ENCODE assay signal across 10 cellular contexts in the genomic region with DNA sequence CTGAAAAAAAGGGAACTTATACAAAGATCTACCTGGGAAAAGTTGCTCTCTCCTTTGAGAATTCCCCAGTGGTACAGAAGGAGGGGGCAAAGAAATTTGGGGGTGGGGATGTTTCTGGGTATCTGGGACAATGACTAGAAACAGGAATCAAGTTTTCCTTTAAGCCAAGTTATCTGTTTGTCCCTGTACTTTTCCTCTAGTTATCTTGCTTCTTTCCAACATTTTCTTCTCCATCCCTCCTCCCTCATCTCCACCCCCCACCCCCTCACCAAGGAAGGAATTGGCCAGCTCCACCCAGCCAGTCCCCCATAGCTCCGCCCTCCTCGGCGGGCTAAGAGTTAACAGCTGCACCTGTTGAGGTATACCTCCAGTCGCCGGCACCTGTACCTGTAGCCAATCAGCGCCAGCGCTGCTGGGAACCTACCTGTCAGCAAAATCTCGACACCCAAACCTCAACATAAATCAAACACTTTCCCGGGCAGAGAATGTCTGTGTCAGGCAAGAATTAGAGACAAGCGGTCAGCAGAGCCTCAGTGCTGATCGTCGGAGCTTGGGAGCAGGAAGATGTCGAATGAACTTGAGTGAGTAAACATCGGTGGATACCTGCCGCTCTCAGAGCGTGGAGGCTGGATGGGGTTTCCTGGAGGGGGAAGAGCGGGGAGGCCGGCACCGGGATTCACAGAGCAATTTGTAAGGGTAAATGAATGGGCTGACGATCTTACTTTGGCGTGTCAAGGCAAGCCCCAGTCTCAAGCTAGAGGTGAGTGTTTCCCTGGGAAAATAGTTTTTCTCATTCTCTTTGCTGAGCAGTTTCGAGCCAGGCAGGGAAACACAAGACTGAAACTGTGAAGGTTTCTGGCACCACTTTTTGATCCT. TPM values are rescaled to one million over a fixed set of nuclear protein-coding genes. Genes with fewer than 3 reads are reported as not detected.
DNase-seq lines count a peak whose midpoint lies in the region; ATAC-seq and FAIRE-seq lines count a peak whose summit lies in the region.
"Had no signal": no experiment of that assay in that cellular context is flagged by ENCODE, and none has a peak within 500 bp of the region (broad histone marks: within the 10 kb centered on the region; RNA-seq: fewer than 3 reads in every experiment).

A gene (plus strand): TSS at position 370 of the 876 bp plus-strand sequence. CDS start 195 bp downstream, at position 565.

- H3K27ac Mint-ChIP-seq in activated CD4-positive, alpha-beta memory T cell treated with anti-CD3 and anti-CD28 coated beads for 36 hours: no peak within 1 kb of the TSS
- H3K27ac Mint-ChIP-seq in activated CD4-positive, alpha-beta memory T cell treated with anti-CD3 and anti-CD28 coated beads, Interleukin-2, amount 10 ng/mL, durations not matched to agents 7 days and 5 days: no peak within 1 kb of the TSS
- peak within 1 kb of the TSS in 1 of 2 donors; percentile 32 for H3K27ac Mint-ChIP-seq in T-cell

- H3K27me3 ChIP-seq in thymus (ENCODE audit: control insufficient read depth, insufficient read depth): peaks cover 48% of the 10 kb centered on the region

- H3K9me3 ChIP-seq in thymus (ENCODE audit: control insufficient read depth): no peaks in the 10 kb centered on the region
- H3K9me3 ChIP-seq: BLaER1 had no signal

- H3K4me3 Mint-ChIP-seq in activated CD4-positive, alpha-beta memory T cell treated with anti-CD3 and anti-CD28 coated beads for 36 hours: no peak within 1 kb of the TSS
- no peak within 1 kb of the TSS for H3K4me3 Mint-ChIP-seq in activated CD4-positive, alpha-beta memory T cell treated with anti-CD3 and anti-CD28 coated beads, Interleukin-2, amount 10 ng/mL, durations not matched to agents 7 days and 5 days
- H3K4me3 Mint-ChIP-seq in T-cell: peak within 1 kb of the TSS; percentile 32 to 87 (median 59)

- peak; percentile 28 for DNase-seq in activated CD4-positive, alpha-beta memory T cell treated with anti-CD3 and anti-CD28 coated beads for 36 hours
- DNase-seq in activated CD4-positive, alpha-beta memory T cell treated with anti-CD3 and anti-CD28 coated beads, Interleukin-2, amount 10 ng/mL, durations not matched to agents 7 days and 5 days: no peak
- peak in 20 of 34 experiments; percentile 4 to 39 (median 17) for DNase-seq in T-cell
- DNase-seq in retina: no peak
- DNase-seq in frontal cortex (ENCODE audit: low spot score in 2 of 2): no peak

- H3K4me3 ChIP-seq in iPS-11a (ENCODE audit: low read depth, low read length) (peak within 1 kb of the TSS; percentile 46), thymus (ENCODE audit: low read length) (no peak within 1 kb of the TSS)
- H3K4me3 ChIP-seq: BLaER1 had no signal

- POLR2A ChIA-PET in activated CD4-positive, alpha-beta memory T cell treated with anti-CD3 and anti-CD28 coated beads for 36 hours (lab: Charles Lee): no interaction called here
- POLR2A ChIA-PET in activated CD4-positive, alpha-beta memory T cell treated with anti-CD3 and anti-CD28 coated beads, Interleukin-2, amount 10 ng/mL, durations not matched to agents 7 days and 5 days (lab: Charles Lee): no interaction called here
- POLR2A ChIA-PET in T-cell (lab: Charles Lee): interaction anchor here in 1 of 2 donors (0.5 to 0.6 kb wide), 2 partner anchors 54 to 324 kb away, joined by 3 to 9 read pairs; no protein-coding TSS in a partner anchor

- H3K36me3 ChIP-seq in thymus (ENCODE audit: control insufficient read depth, insufficient read depth): no peaks in the 10 kb centered on the region
- H3K36me3 ChIP-seq: BLaER1 had no signal

- no peaks in the 10 kb centered on the region for H3K9me3 Mint-ChIP-seq in activated CD4-positive, alpha-beta memory T cell treated with anti-CD3 and anti-CD28 coated beads for 36 hours
- no peaks in the 10 kb centered on the region for H3K9me3 Mint-ChIP-seq in activated CD4-positive, alpha-beta memory T cell treated with anti-CD3 and anti-CD28 coated beads, Interleukin-2, amount 10 ng/mL, durations not matched to agents 7 days and 5 days
- no peaks in the 10 kb centered on the region for H3K9me3 Mint-ChIP-seq in T-cell

- H3K27me3 Mint-ChIP-seq in activated CD4-positive, alpha-beta memory T cell treated with anti-CD3 and anti-CD28 coated beads for 36 hours: peaks cover 59% of the 10 kb centered on the region
- H3K27me3 Mint-ChIP-seq in activated CD4-positive, alpha-beta memory T cell treated with anti-CD3 and anti-CD28 coated beads, Interleukin-2, amount 10 ng/mL, durations not matched to agents 7 days and 5 days: peaks cover 79% of the 10 kb centered on the region
- peaks cover 13 to 57% of the 10 kb centered on the region in 2 donors for H3K27me3 Mint-ChIP-seq in T-cell

- H3K4me1 ChIP-seq in thymus (ENCODE audit: control insufficient read depth, insufficient read depth, low read length): peaks cover 14% of the 10 kb centered on the region

- 4% methylated on average over 22 of the region's 22 CpGs for WGBS in thymus

- H3K27ac ChIP-seq in thymus (ENCODE audit: low read depth): peak within 1 kb of the TSS; percentile 4
- H3K27ac ChIP-seq: BLaER1 had no signal

- no peak for FAIRE-seq in frontal cortex (lab: Jason Lieb, UNC)

- intact Hi-C loops in activated CD4-positive, alpha-beta memory T cell treated with anti-CD3 and anti-CD28 coated beads for 36 hours (cut with micrococcal nuclease): no loop called here

- CTCF ChIA-PET in activated CD4-positive, alpha-beta memory T cell treated with anti-CD3 and anti-CD28 coated beads for 36 hours (lab: Charles Lee): interaction anchor here (1.7 to 4.8 kb wide), 2 partner anchors 73 to 120 kb away, joined by 7 to 64 read pairs; no protein-coding TSS in a partner anchor
- CTCF ChIA-PET in activated CD4-positive, alpha-beta memory T cell treated with anti-CD3 and anti-CD28 coated beads, Interleukin-2, amount 10 ng/mL, durations not matched to agents 7 days and 5 days (lab: Charles Lee): interaction anchor here (0.6 to 6.7 kb wide), 2 partner anchors 73 to 130 kb away, joined by 6 to 49 read pairs; no protein-coding TSS in a partner anchor
- CTCF ChIA-PET in T-cell (lab: Charles Lee): interaction anchor here in 1 of 2 donors (0.8 kb wide), 1 partner anchor 120 kb away, joined by 3 read pairs; no protein-coding TSS in a partner anchor

- ATAC-seq in T-cell (replicated peaks in 1 of 4) (peak in 1 of 4 experiments; percentile 12), HG02973 (IDR thresholded peaks at IDR 0.05; ENCODE audit: unreplicated experiment) (no peak)

- peaks cover 37% of the 10 kb centered on the region for H3K4me1 Mint-ChIP-seq in activated CD4-positive, alpha-beta memory T cell treated with anti-CD3 and anti-CD28 coated beads for 36 hours (ENCODE audit: low read depth)
- H3K4me1 Mint-ChIP-seq in activated CD4-positive, alpha-beta memory T cell treated with anti-CD3 and anti-CD28 coated beads, Interleukin-2, amount 10 ng/mL, durations not matched to agents 7 days and 5 days: peaks cover 41% of the 10 kb centered on the region
- peaks cover 42 to 48% (median 44%) of the 10 kb centered on the region in 3 donors for H3K4me1 Mint-ChIP-seq in T-cell

- no peaks in the 10 kb centered on the region for H3K36me3 Mint-ChIP-seq in activated CD4-positive, alpha-beta memory T cell treated with anti-CD3 and anti-CD28 coated beads for 36 hours
- H3K36me3 Mint-ChIP-seq in activated CD4-positive, alpha-beta memory T cell treated with anti-CD3 and anti-CD28 coated beads, Interleukin-2, amount 10 ng/mL, durations not matched to agents 7 days and 5 days (ENCODE audit: low read depth): no peaks in the 10 kb centered on the region
- no peaks in the 10 kb centered on the region for H3K36me3 Mint-ChIP-seq in T-cell

RNA-seq across cellular contexts. Expression of the gene that starts here (rescaled TPM):
- not detected for total RNA-seq in activated CD4-positive, alpha-beta memory T cell treated with anti-CD3 and anti-CD28 coated beads for 36 hours
- under 1 TPM in 1 of 2 experiments, not detected in 1; 0.10 TPM for total RNA-seq in activated CD4-positive, alpha-beta memory T cell treated with anti-CD3 and anti-CD28 coated beads, Interleukin-2, amount 10 ng/mL, durations not matched to agents 7 days and 5 days
- total RNA-seq in T-cell (not detected), frontal cortex (not detected)
- polyA plus RNA-seq in thymus: 3.2 TPM
- total RNA-seq: LHCN-M2 had no signal

Comparison
In these comparisons a context has a peak if more than half of its experiments do, and no peak if none do; other contexts are left out.
1. Peak in DNase-seq in activated CD4-positive, alpha-beta memory T cell treated with anti-CD3 and anti-CD28 coated beads for 36 hours; RNA of the gene not detected or under 1 TPM.
2. Peak in DNase-seq in T-cell; RNA of the gene not detected or under 1 TPM.
3. H3K4me3 Mint-ChIP-seq: peak in T-cell (3 of 3); none in activated CD4-positive, alpha-beta memory T cell treated with anti-CD3 and anti-CD28 coated beads for 36 hours (single experiment) and activated CD4-positive, alpha-beta memory T cell treated with anti-CD3 and anti-CD28 coated beads, Interleukin-2, amount 10 ng/mL, durations not matched to agents 7 days and 5 days (single experiment).